ENCODE assay signal across 8 cellular contexts in genomic region chr6:16206595-16207037, GRCh38. TPM values are rescaled to one million over a fixed set of nuclear protein-coding genes. Genes with fewer than 3 reads are reported as not detected.
DNase-seq lines count a peak whose midpoint lies in the region; ATAC-seq and TF ChIP-seq lines count a peak whose summit lies in the region.

No MANE protein-coding gene starts in this region.

- H3K27me3 ChIP-seq in brain microvascular endothelial cell (replicated peaks) = no peaks in the 10 kb centered on the region

- in situ Hi-C loops in brain microvascular endothelial cell (cut with HindIII; ENCODE audit: low pct_ligation_motif_present, low sequenced_read_pairs) = no loop called here

- no peak overlapping the region for H3K27ac ChIP-seq in 22Rv1
- peak overlapping the region; percentile 52 for H3K27ac ChIP-seq in brain microvascular endothelial cell

- DNase-seq in GF-D8 (lab: John Stamatoyannopoulos, UW) (peak; percentile 24), M059J (ENCODE audit: low read depth) (peak; percentile 91), SK-N-DZ (ENCODE audit: low spot score) (peak; percentile 75), brain microvascular endothelial cell (peak; percentile 90), iPS-NIHi7 (ENCODE audit: extremely low spot score) (peak; percentile 80), smooth muscle cell of the brain vasculature (ENCODE audit: low read depth, low spot score) (peak; percentile 55)

- no peaks in the 10 kb centered on the region for H3K36me3 ChIP-seq in brain microvascular endothelial cell (replicated peaks)

- TF ChIP-seq CTCF in 22Rv1 (IDR thresholded peaks at IDR 0.05) (peak; percentile 91), brain microvascular endothelial cell (IDR thresholded peaks at IDR 0.05; ENCODE audit: low read depth, low read length, missing control alignments) (peak; percentile 88)

- no peak for ATAC-seq in HG03108 (IDR thresholded peaks at IDR 0.05; ENCODE audit: unreplicated experiment)

- no peak overlapping the region for H3K4me3 ChIP-seq in brain microvascular endothelial cell (ENCODE audit: low read depth, low read length)

RNA-seq across cellular contexts. Expression of gene GMPR, which starts 31.8 kb away (rescaled TPM):
- total RNA-seq in M059J (2014; rRNA removed; shearing (Covaris generic)) = 64.3 and 92.2 TPM in 2 replicates
- polyA plus RNA-seq in SK-N-DZ (2014; cell fraction: cytosol; rRNA removed) = 2.3 and 5.3 TPM in 2 replicates
- polyA plus RNA-seq in SK-N-DZ (2014; cell fraction: nucleus; rRNA removed) = 0.89 and 2.3 TPM in 2 replicates

Comparison
In these comparisons a context has a peak if more than half of its experiments do, and no peak if none do; other contexts are left out.
1. DNase-seq: peak in every context shown above with its lines; median percentile 91 in M059J; 90 in brain microvascular endothelial cell; 80 in iPS-NIHi7; 75 in SK-N-DZ; 55 in smooth muscle cell of the brain vasculature; 24 in GF-D8.